ENCODE assay signal across 12 cellular contexts in genomic region chr3:101853465-101853864, GRCh38. TPM values are rescaled to one million over a fixed set of nuclear protein-coding genes. Genes with fewer than 3 reads are reported as not detected.
DNase-seq lines count a peak whose midpoint lies in the region; ATAC-seq and TF ChIP-seq lines count a peak whose summit lies in the region.
"Had no signal": no experiment of that assay in that cellular context is flagged by ENCODE, and none has a peak within 500 bp of the region (broad histone marks: within the 10 kb centered on the region; RNA-seq: fewer than 3 reads in every experiment).

No MANE protein-coding gene starts in this region.

- peaks cover 66% of the 10 kb centered on the region for H3K36me3 ChIP-seq in suprapubic skin

- H3K27ac Mint-ChIP-seq in activated T-cell treated with anti-CD3 and anti-CD28 coated beads, Interleukin-2, amount 50 U/mL, for 72 hours = peak overlapping the region; percentile 79
- H3K27ac Mint-ChIP-seq in activated T-helper 17 cell treated with anti-CD3 and anti-CD28 coated beads, Interleukin-2, amount 50 U/mL, for 72 hours = peak overlapping the region; percentile 100

- DNase-seq in activated T-cell treated with anti-CD3 and anti-CD28 coated beads, Interleukin-2, amount 50 U/mL, for 72 hours = no peak
- DNase-seq in activated T-cell treated with anti-CD3 and anti-CD28 coated beads, Interleukin-2, amount 50 U/mL, for 1 hour = no peak
- peak; percentile 42 for DNase-seq in kidney tubule cell (ENCODE audit: low spot score)
- no peak for DNase-seq in suprapubic skin (ENCODE audit: low spot score in 2 of 2)
- DNase-seq in NOMO-1 treated with DMSO at 0.1 percent for 48 hours (lab: John Stamatoyannopoulos, UW; ENCODE audit: unreplicated experiment) = no peak
- DNase-seq in cerebellar cortex (ENCODE audit: low spot score) = no peak
- DNase-seq: GDM1; GOT3; NCI-H2107; stimulated activated CD4-positive, alpha-beta T cell treated with anti-CD3 and anti-CD28 coated beads, Interleukin-15, amount 100 ng/mL, for 24 hours had no signal

- H3K4me3 ChIP-seq in suprapubic skin = peak overlapping the region; percentile 84

- no peak for TF ChIP-seq POLR2A in suprapubic skin (IDR thresholded peaks at IDR 0.05)

- no peak for ATAC-seq in activated T-cell treated with anti-CD3 and anti-CD28 coated beads, Interleukin-2, amount 50 U/mL, for 72 hours (replicated peaks in 1 of 2)
- no peak for ATAC-seq in activated T-helper 17 cell treated with anti-CD3 and anti-CD28 coated beads, Interleukin-2, amount 50 U/mL, for 72 hours (replicated peaks)
- ATAC-seq in GM21390 (IDR thresholded peaks at IDR 0.05; ENCODE audit: unreplicated experiment) = no peak

- WGBS in suprapubic skin = 87% methylated on average over 4 of the region's 4 CpGs

- H3K4me1 Mint-ChIP-seq in activated T-cell treated with anti-CD3 and anti-CD28 coated beads, Interleukin-2, amount 50 U/mL, for 72 hours (ENCODE audit: low read depth) = peaks cover 72% of the 10 kb centered on the region
- H3K4me1 Mint-ChIP-seq in activated T-helper 17 cell treated with anti-CD3 and anti-CD28 coated beads, Interleukin-2, amount 50 U/mL, for 72 hours = peaks cover 60% of the 10 kb centered on the region

- no peaks in the 10 kb centered on the region for H3K9me3 Mint-ChIP-seq in activated T-cell treated with anti-CD3 and anti-CD28 coated beads, Interleukin-2, amount 50 U/mL, for 72 hours
- peaks cover 4% of the 10 kb centered on the region for H3K9me3 Mint-ChIP-seq in activated T-helper 17 cell treated with anti-CD3 and anti-CD28 coated beads, Interleukin-2, amount 50 U/mL, for 72 hours

- peaks cover 66% of the 10 kb centered on the region for H3K4me1 ChIP-seq in suprapubic skin

- H3K9me3 ChIP-seq in suprapubic skin = no peaks in the 10 kb centered on the region

- H3K4me3 Mint-ChIP-seq in activated T-cell treated with anti-CD3 and anti-CD28 coated beads, Interleukin-2, amount 50 U/mL, for 72 hours = peak overlapping the region; percentile 92 to 98
- peak overlapping the region; percentile 91 for H3K4me3 Mint-ChIP-seq in activated T-helper 17 cell treated with anti-CD3 and anti-CD28 coated beads, Interleukin-2, amount 50 U/mL, for 72 hours

- no peak for TF ChIP-seq CTCF in suprapubic skin (IDR thresholded peaks at IDR 0.05)

- H3K27me3 Mint-ChIP-seq in activated T-cell treated with anti-CD3 and anti-CD28 coated beads, Interleukin-2, amount 50 U/mL, for 72 hours (ENCODE audit: low read depth) = no peaks in the 10 kb centered on the region
- no peaks in the 10 kb centered on the region for H3K27me3 Mint-ChIP-seq in activated T-helper 17 cell treated with anti-CD3 and anti-CD28 coated beads, Interleukin-2, amount 50 U/mL, for 72 hours

- no peak overlapping the region for H3K27ac ChIP-seq in suprapubic skin

- H3K27me3 ChIP-seq in suprapubic skin = no peaks in the 10 kb centered on the region

- peaks cover 54 to 79% of the 10 kb centered on the region in 2 donors for H3K36me3 Mint-ChIP-seq in activated T-cell treated with anti-CD3 and anti-CD28 coated beads, Interleukin-2, amount 50 U/mL, for 72 hours (ENCODE audit: insufficient read depth in 2 of 2)
- H3K36me3 Mint-ChIP-seq in activated T-helper 17 cell treated with anti-CD3 and anti-CD28 coated beads, Interleukin-2, amount 50 U/mL, for 72 hours (ENCODE audit: low read depth) = peaks cover 87% of the 10 kb centered on the region

- TF ChIP-seq EP300 in suprapubic skin (IDR thresholded peaks at IDR 0.05) = no peak

RNA-seq across cellular contexts. Expression of gene NFKBIZ, which starts 4.2 kb away (rescaled TPM):
- total RNA-seq in activated T-cell treated with anti-CD3 and anti-CD28 coated beads, Interleukin-2, amount 50 U/mL, for 72 hours = 100 to 1,000 TPM; 116 to 208 TPM
- total RNA-seq in activated T-helper 17 cell treated with anti-CD3 and anti-CD28 coated beads, Interleukin-2, amount 50 U/mL, for 72 hours = 100 to 1,000 TPM in 1 of 2 donors, 10 to 100 TPM in 1; 88.4 to 123 TPM
- 100 to 1,000 TPM; 142 to 311 (median 159) TPM for total RNA-seq in suprapubic skin
